ENCODE assay signal across 1 cellular context in the genomic region with DNA sequence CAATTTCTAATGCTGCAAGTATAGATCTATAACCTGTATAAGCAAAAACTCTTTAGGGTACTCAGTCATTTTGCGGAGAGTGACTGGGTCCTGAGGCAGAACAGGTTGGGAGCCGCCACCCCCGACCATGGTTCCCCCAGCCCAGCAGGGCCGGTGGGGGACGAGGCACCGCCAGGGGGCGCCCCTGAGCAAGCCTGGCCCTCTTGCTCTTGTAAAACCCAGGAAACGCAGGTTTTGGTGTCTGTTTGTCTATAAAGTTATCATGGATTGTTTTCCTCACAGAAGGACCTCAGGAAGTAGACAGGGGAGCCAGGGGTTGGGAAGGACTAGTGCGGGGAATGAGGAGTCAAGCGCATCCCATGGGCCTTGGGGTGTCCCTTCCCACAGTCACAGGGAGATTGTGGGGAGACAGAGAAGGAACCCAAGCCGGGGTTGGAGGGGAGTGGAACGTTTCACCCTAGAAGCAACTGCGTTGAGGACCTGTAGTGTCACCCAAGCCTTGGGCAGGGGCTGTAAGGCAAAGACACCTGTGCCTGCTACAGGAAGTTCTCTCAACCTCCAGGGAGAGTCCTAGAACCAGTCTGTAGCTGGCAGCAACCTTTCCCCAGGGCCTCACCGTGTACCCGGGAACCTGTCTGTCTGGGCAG.
TF ChIP-seq lines count a peak whose summit lies in the region.

No MANE protein-coding gene starts in this region.

TF ChIP-seq in SK-N-SH, 30 proteins besides CTCF, POLR2A, EP300 and RAD21 (continued from another document):
- TF ChIP-seq, protein P1, sequence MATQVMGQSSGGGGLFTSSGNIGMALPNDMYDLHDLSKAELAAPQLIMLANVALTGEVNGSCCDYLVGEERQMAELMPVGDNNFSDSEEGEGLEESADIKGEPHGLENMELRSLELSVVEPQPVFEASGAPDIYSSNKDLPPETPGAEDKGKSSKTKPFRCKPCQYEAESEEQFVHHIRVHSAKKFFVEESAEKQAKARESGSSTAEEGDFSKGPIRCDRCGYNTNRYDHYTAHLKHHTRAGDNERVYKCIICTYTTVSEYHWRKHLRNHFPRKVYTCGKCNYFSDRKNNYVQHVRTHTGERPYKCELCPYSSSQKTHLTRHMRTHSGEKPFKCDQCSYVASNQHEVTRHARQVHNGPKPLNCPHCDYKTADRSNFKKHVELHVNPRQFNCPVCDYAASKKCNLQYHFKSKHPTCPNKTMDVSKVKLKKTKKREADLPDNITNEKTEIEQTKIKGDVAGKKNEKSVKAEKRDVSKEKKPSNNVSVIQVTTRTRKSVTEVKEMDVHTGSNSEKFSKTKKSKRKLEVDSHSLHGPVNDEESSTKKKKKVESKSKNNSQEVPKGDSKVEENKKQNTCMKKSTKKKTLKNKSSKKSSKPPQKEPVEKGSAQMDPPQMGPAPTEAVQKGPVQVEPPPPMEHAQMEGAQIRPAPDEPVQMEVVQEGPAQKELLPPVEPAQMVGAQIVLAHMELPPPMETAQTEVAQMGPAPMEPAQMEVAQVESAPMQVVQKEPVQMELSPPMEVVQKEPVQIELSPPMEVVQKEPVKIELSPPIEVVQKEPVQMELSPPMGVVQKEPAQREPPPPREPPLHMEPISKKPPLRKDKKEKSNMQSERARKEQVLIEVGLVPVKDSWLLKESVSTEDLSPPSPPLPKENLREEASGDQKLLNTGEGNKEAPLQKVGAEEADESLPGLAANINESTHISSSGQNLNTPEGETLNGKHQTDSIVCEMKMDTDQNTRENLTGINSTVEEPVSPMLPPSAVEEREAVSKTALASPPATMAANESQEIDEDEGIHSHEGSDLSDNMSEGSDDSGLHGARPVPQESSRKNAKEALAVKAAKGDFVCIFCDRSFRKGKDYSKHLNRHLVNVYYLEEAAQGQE (IDR thresholded peaks at IDR 0.05; ENCODE audit: low read depth, low read length), result no peak
